Comparison of ENCODE assay signal across 25 cellular contexts in genomic region chr14:84807673-84808072, GRCh38.
"Had no signal": no experiment of that assay in that cellular context is flagged by ENCODE, and none has a peak within 500 bp of the region (broad histone marks: within the 10 kb centered on the region; RNA-seq: fewer than 3 reads in every experiment).

No MANE protein-coding gene starts in this region.

- H3K4me1 ChIP-seq: gastrocnemius medialis, left lung, lower lobe of right lung, psoas muscle, right lobe of liver, stomach, upper lobe of left lung had no signal

- H3K27ac ChIP-seq: epithelial cell of prostate, gastrocnemius medialis, left lung, lower lobe of right lung, ovary, psoas muscle, right lobe of liver, stomach, thoracic aorta, tibial nerve, upper lobe of left lung had no signal

- ATAC-seq: esophagus mucosa; gastrocnemius medialis; left lung; lower lobe of right lung; naive thymus-derived CD8-positive, alpha-beta T cell; psoas muscle; right lobe of liver had no signal

- H3K27me3 ChIP-seq: gastrocnemius medialis, left lung, ovary, right lobe of liver, stomach, tibial nerve, upper lobe of left lung had no signal

- DNase-seq: effector CD8-positive, alpha-beta T cell; endodermal cell; foreskin fibroblast; gastrocnemius medialis; kidney; left lung; lower lobe of right lung; naive thymus-derived CD8-positive, alpha-beta T cell; nephron progenitor cell; nucleus accumbens; ovary; psoas muscle; right lobe of liver; stimulated activated CD4-positive, alpha-beta T cell treated with anti-CD3 and anti-CD28 coated beads, Interleukin-12 subunit alpha, Interleukin-12 subunit beta, amount 100 ng/mL, for 4 hours; stimulated activated CD4-positive, alpha-beta T cell treated with anti-CD3 and anti-CD28 coated beads, Interleukin-1b, Interleukin-23, amount 100 ng/mL, for 48 hours; stimulated activated CD4-positive, alpha-beta T cell treated with anti-CD3 and anti-CD28 coated beads, Interleukin-4, amount 100 ng/mL, for 1 hour; stimulated activated CD8-positive, alpha-beta memory T cell treated with anti-CD3 and anti-CD28 coated beads, Interleukin-4, amount 100 ng/mL, for 48 hours; stimulated activated naive CD4-positive, alpha-beta T cell; stomach; upper lobe of left lung had no signal

- H3K4me3 ChIP-seq: gastrocnemius medialis, left lung, lower lobe of right lung, ovary, psoas muscle, right lobe of liver, smooth muscle cell, stomach, thoracic aorta, tibial nerve, upper lobe of left lung had no signal

- H3K9me3 ChIP-seq: gastrocnemius medialis, lower lobe of right lung, ovary, psoas muscle, right lobe of liver, stomach, thoracic aorta, tibial nerve, upper lobe of left lung had no signal
